14 cellular contexts compared by ENCODE assay signal in genomic region chr3:57977755-57978715, GRCh38. TPM values are rescaled to one million over a fixed set of nuclear protein-coding genes. Genes with fewer than 3 reads are reported as not detected.
DNase-seq lines count a peak whose midpoint lies in the region; ATAC-seq and TF ChIP-seq lines count a peak whose summit lies in the region.
"Had no signal": no experiment of that assay in that cellular context is flagged by ENCODE, and none has a peak within 500 bp of the region (broad histone marks: within the 10 kb centered on the region; RNA-seq: fewer than 3 reads in every experiment).

No MANE protein-coding gene starts in this region.

- TF ChIP-seq CTCF in HCT116 (IDR thresholded peaks at IDR 0.05 in 2 of 3, conservative IDR thresholded peaks at IDR 0.05 in 1 of 3; ENCODE audit: borderline replicate concordance in 1 of 3, insufficient read depth in 1 of 3, low read depth in 2 of 3, low read length in 2 of 3), result no peak

- H3K4me1 Mint-ChIP-seq in stimulated activated naive B cell treated with anti-CD40 and anti-IgM and Interleukin-4, amounts not matched to agents 10 μg/mL and 1 μg/mL and 100 μg/mL, for 72 hours, result peaks cover 19 to 38% of the 10 kb centered on the region in 2 donors

- H3K27ac ChIP-seq in HCT116 (ENCODE audit: low read depth, low read length), result no peak overlapping the region
- peak overlapping the region; percentile 100 for H3K27ac ChIP-seq in epithelial cell of prostate

- DNase-seq in HCT116 (ENCODE audit: low read depth, low spot score), result peak; percentile 28
- peak; percentile 36 for DNase-seq in NCI-H69 (lab: John Stamatoyannopoulos, UW)
- DNase-seq in epithelial cell of prostate (ENCODE audit: low read depth, low spot score), result no peak
- peak; percentile 47 for DNase-seq in renal cortical epithelial cell (ENCODE audit: low read depth)
- DNase-seq in stimulated activated naive CD4-positive, alpha-beta T cell (lab: John Stamatoyannopoulos, UW), result no peak
- no peak for DNase-seq in stimulated activated naive B cell treated with anti-CD40 and anti-IgM and Interleukin-4, amounts not matched to agents 10 μg/mL and 1 μg/mL and 100 μg/mL, for 72 hours
- DNase-seq in activated CD4-positive, alpha-beta T cell treated with anti-CD3 and anti-CD28 coated beads, Interleukin-2, amount 50 U/mL, for 1 hour, result no peak
- DNase-seq: activated CD8-positive, alpha-beta T cell treated with anti-CD3 and anti-CD28 coated beads for 36 hours; activated naive CD4-positive, alpha-beta T cell treated with anti-CD3 and anti-CD28 coated beads, Interleukin-2, amount 10 ng/mL, durations not matched to agents 7 days and 5 days; cerebellar nuclear complex; kidney; nucleus accumbens; stimulated activated naive CD4-positive, alpha-beta T cell treated with Interleukin-2 at 50 U/mL for 16 hours had no signal

- no peaks in the 10 kb centered on the region for H3K9me2 ChIP-seq in HCT116 (ENCODE audit: insufficient read depth)

- H3K9ac ChIP-seq in HCT116 (ENCODE audit: low read length), result peak overlapping the region; percentile 13; the same call in 1 of the 2 replicates

- peaks cover 24 to 54% of the 10 kb centered on the region in 2 experiments for H3K4me1 ChIP-seq in HCT116 (ENCODE audit: control insufficient read depth in 1 of 2, insufficient read depth in 2 of 2, low read length in 2 of 2)
- H3K4me1 ChIP-seq: HAP-1 had no signal

- H3K9me3 ChIP-seq in HCT116 (ENCODE audit: control insufficient read depth in 1 of 2, insufficient read depth in 1 of 2, low read depth in 1 of 2, low read length in 2 of 2), result no peaks in the 10 kb centered on the region
- H3K9me3 ChIP-seq: HAP-1 had no signal

- peak overlapping the region; percentile 97 for H2AFZ ChIP-seq in HCT116 (ENCODE audit: low read depth, low read length, poor library complexity, severe bottlenecking)

- H4K20me1 ChIP-seq in HCT116 (ENCODE audit: insufficient read depth), result no peaks in the 10 kb centered on the region

- H3K4me3 Mint-ChIP-seq in stimulated activated naive B cell treated with anti-CD40 and anti-IgM and Interleukin-4, amounts not matched to agents 10 μg/mL and 1 μg/mL and 100 μg/mL, for 72 hours, result no peak overlapping the region
- H3K4me3 Mint-ChIP-seq: activated CD8-positive, alpha-beta T cell treated with anti-CD3 and anti-CD28 coated beads for 36 hours; activated naive CD4-positive, alpha-beta T cell treated with anti-CD3 and anti-CD28 coated beads, Interleukin-2, amount 10 ng/mL, durations not matched to agents 7 days and 5 days had no signal

- no peaks in the 10 kb centered on the region for H3K27me3 ChIP-seq in HCT116 (ENCODE audit: insufficient read depth, low read length)

- no peaks in the 10 kb centered on the region for H3K9me3 Mint-ChIP-seq in stimulated activated naive B cell treated with anti-CD40 and anti-IgM and Interleukin-4, amounts not matched to agents 10 μg/mL and 1 μg/mL and 100 μg/mL, for 72 hours
- H3K9me3 Mint-ChIP-seq: activated CD8-positive, alpha-beta T cell treated with anti-CD3 and anti-CD28 coated beads for 36 hours; activated naive CD4-positive, alpha-beta T cell treated with anti-CD3 and anti-CD28 coated beads, Interleukin-2, amount 10 ng/mL, durations not matched to agents 7 days and 5 days had no signal

- peak overlapping the region; percentile 54 for H3K4me2 ChIP-seq in HCT116 (ENCODE audit: low read length)

- H3K36me3 Mint-ChIP-seq in stimulated activated naive B cell treated with anti-CD40 and anti-IgM and Interleukin-4, amounts not matched to agents 10 μg/mL and 1 μg/mL and 100 μg/mL, for 72 hours, result peaks cover 0 to 1% of the 10 kb centered on the region in 2 donors
- H3K36me3 Mint-ChIP-seq: activated naive CD4-positive, alpha-beta T cell treated with anti-CD3 and anti-CD28 coated beads, Interleukin-2, amount 10 ng/mL, durations not matched to agents 7 days and 5 days had no signal

- peaks cover 4 to 5% of the 10 kb centered on the region in 2 donors for H3K27me3 Mint-ChIP-seq in stimulated activated naive B cell treated with anti-CD40 and anti-IgM and Interleukin-4, amounts not matched to agents 10 μg/mL and 1 μg/mL and 100 μg/mL, for 72 hours
- H3K27me3 Mint-ChIP-seq: activated CD8-positive, alpha-beta T cell treated with anti-CD3 and anti-CD28 coated beads for 36 hours had no signal

- POLR2A ChIA-PET in HCT116 (lab: Charles Lee), result no interaction called here

- H3K36me3 ChIP-seq in HCT116 (ENCODE audit: control insufficient read depth in 1 of 2, insufficient read depth in 2 of 2, low read length in 2 of 2), result no peaks in the 10 kb centered on the region
- H3K36me3 ChIP-seq: HAP-1 had no signal

- H3K4me3 ChIP-seq in HCT116 (replicated peaks in 1 of 2; ENCODE audit: low read depth in 1 of 2, low read length in 2 of 2), result no peak overlapping the region
- H3K4me3 ChIP-seq: HAP-1 had no signal

- no peaks in the 10 kb centered on the region for H3K79me2 ChIP-seq in HCT116 (ENCODE audit: insufficient read depth, low read length)

- no peak for TF ChIP-seq RAD21 in HCT116 (IDR thresholded peaks at IDR 0.05; ENCODE audit: low read depth)

- no TSS peak for BruUV-seq in HCT116 (replicated peaks; lab: Mats Ljungman, UMichigan)

- peak; percentile 71 for ATAC-seq in HCT116
- no peak for ATAC-seq in stimulated activated naive B cell treated with anti-CD40 and anti-IgM and Interleukin-4, amounts not matched to agents 10 μg/mL and 1 μg/mL and 100 μg/mL, for 72 hours (replicated peaks)
- ATAC-seq: activated CD8-positive, alpha-beta T cell treated with anti-CD3 and anti-CD28 coated beads for 36 hours had no signal

- RAD21 ChIA-PET in HCT116 (lab: Charles Lee; ENCODE audit: low non-redundant PET in 1 of 2, low total read pairs in 2 of 2, uncharacterized antibody in 2 of 2, unreplicated experiment in 2 of 2), result no interaction called here

- TF ChIP-seq POLR2A in HCT116 (IDR thresholded peaks at IDR 0.05; ENCODE audit: borderline replicate concordance, extremely low read depth, insufficient read depth, insufficient read length), result no peak

- CTCF ChIA-PET in HCT116 (lab: Charles Lee), result no interaction called here

- no peak overlapping the region for H3K27ac Mint-ChIP-seq in stimulated activated naive B cell treated with anti-CD40 and anti-IgM and Interleukin-4, amounts not matched to agents 10 μg/mL and 1 μg/mL and 100 μg/mL, for 72 hours
- H3K27ac Mint-ChIP-seq: activated CD8-positive, alpha-beta T cell treated with anti-CD3 and anti-CD28 coated beads for 36 hours; activated naive CD4-positive, alpha-beta T cell treated with anti-CD3 and anti-CD28 coated beads, Interleukin-2, amount 10 ng/mL, durations not matched to agents 7 days and 5 days had no signal

- intact Hi-C loops in HCT116 (cut with micrococcal nuclease), result no loop called here

TF ChIP-seq in HCT116, 20 proteins besides CTCF, POLR2A, EP300 and RAD21:
- TF ChIP-seq POLR2AphosphoS5 (IDR thresholded peaks at IDR 0.05; ENCODE audit: low read depth, low read length), result no peak
- no peak for TF ChIP-seq SRF (IDR thresholded peaks at IDR 0.05; ENCODE audit: low read depth)
- no peak for TF ChIP-seq SIN3A (IDR thresholded peaks at IDR 0.05; ENCODE audit: low read depth)
- no peak for TF ChIP-seq CBX3 (IDR thresholded peaks at IDR 0.05; ENCODE audit: low read depth)
- TF ChIP-seq TCF7L2 (IDR thresholded peaks at IDR 0.05; ENCODE audit: borderline replicate concordance, extremely low read depth, insufficient read depth, insufficient read length), result no peak

RNA-seq across cellular contexts. Expression of gene FLNB, which starts 30.2 kb away (rescaled TPM):
- total RNA-seq in HCT116 (2021; ENCODE audit: unreplicated experiment) (116 TPM), renal cortical epithelial cell (342 and 459 TPM in 2 replicates)
- 149 and 179 TPM in 2 replicates for polyA plus RNA-seq in HCT116 (2012)

Comparison
In these comparisons a context has a peak if more than half of its experiments do, and no peak if none do; other contexts are left out.
1. DNase-seq: peak in HCT116 (single experiment), NCI-H69 (single experiment) and renal cortical epithelial cell (single experiment); none in epithelial cell of prostate (single experiment), stimulated activated naive CD4-positive, alpha-beta T cell (0 of 6), stimulated activated naive B cell treated with anti-CD40 and anti-IgM and Interleukin-4, amounts not matched to agents 10 μg/mL and 1 μg/mL and 100 μg/mL, for 72 hours (single experiment) and activated CD4-positive, alpha-beta T cell treated with anti-CD3 and anti-CD28 coated beads, Interleukin-2, amount 50 U/mL, for 1 hour (single experiment).